In the genomic region with DNA sequence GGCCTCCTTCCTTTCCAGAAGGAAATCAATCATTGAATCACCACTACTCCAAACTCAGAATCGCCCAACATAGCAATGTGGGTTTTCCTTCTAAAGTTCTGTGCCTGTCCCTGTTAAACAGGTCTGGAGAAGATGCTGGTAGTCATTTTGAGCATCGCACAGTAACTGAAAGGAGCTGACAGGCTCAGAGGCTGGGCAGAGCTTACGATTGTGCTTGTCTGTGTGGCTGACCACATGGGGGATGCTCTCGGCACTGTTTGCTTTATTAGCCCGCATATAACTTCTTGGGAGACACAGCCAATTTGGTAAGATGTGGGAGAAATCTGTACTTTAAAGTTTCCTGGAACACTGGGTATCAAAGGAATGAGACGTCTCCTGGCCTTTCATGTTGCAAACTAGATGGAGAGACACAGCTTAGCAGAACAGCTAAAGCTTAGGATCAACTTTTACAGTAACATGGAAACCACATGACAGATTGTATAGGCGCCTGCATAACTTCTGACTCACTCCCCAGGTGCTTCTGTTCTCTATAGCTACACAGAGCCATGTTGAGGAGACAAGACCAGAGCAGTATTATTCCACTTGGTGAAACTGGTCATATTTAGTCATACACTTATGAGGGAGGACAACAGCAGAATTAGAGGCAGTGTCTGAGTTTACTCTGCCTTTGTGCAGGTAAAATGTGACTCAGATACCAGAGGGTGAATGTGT, we compare ENCODE assay signal across 17 cellular contexts.
DNase-seq lines count a peak whose midpoint lies in the region; ATAC-seq, FAIRE-seq and TF ChIP-seq lines count a peak whose summit lies in the region.
"Had no signal": no experiment of that assay in that cellular context is flagged by ENCODE, and none has a peak within 500 bp of the region (broad histone marks: within the 10 kb centered on the region; RNA-seq: fewer than 3 reads in every experiment).

No MANE protein-coding gene starts in this region.

- peaks cover 7% of the 10 kb centered on the region for H3K4me1 Mint-ChIP-seq in activated CD8-positive, alpha-beta memory T cell treated with anti-CD3 and anti-CD28 coated beads, Interleukin-2, amount 10 ng/mL, durations not matched to agents 7 days and 5 days
- peaks cover 28% of the 10 kb centered on the region for H3K4me1 Mint-ChIP-seq in T-helper 17 cell

- H3K27ac Mint-ChIP-seq in activated CD8-positive, alpha-beta memory T cell treated with anti-CD3 and anti-CD28 coated beads, Interleukin-2, amount 10 ng/mL, durations not matched to agents 7 days and 5 days = no peak overlapping the region
- H3K27ac Mint-ChIP-seq in T-helper 17 cell = peak overlapping the region; percentile 1
- H3K27ac Mint-ChIP-seq: GM23338, neural progenitor cell had no signal

- intact Hi-C loops in sciatic nerve (cut with DNase I) = no loop called here

- no peak overlapping the region for H3K4me3 ChIP-seq in keratinocyte (ENCODE audit: control insufficient read depth in 2 of 3, extremely low read depth in 1 of 3, insufficient read depth in 2 of 3, low read depth in 1 of 3, low read length in 3 of 3)
- H3K4me3 ChIP-seq: GM23338, neural progenitor cell, testis had no signal

- no peak for DNase-seq in activated CD8-positive, alpha-beta memory T cell treated with anti-CD3 and anti-CD28 coated beads, Interleukin-2, amount 10 ng/mL, durations not matched to agents 7 days and 5 days
- no peak for DNase-seq in activated CD8-positive, alpha-beta memory T cell treated with anti-CD3 and anti-CD28 coated beads for 24 hours
- peak; percentile 33 for DNase-seq in Daoy (ENCODE audit: low read depth)
- no peak for DNase-seq in T-helper 17 cell
- peak; percentile 57 for DNase-seq in keratinocyte (ENCODE audit: low read depth, low spot score)
- no peak for DNase-seq in sciatic nerve (ENCODE audit: low spot score)
- DNase-seq in NCI-H1092 treated with DMSO at 0.1 percent for 48 hours (lab: John Stamatoyannopoulos, UW) = no peak
- DNase-seq: activated CD4-positive, alpha-beta T cell treated with anti-CD3 and anti-CD28 coated beads, Interleukin-2, amount 50 U/mL, for 48 hours; Karpas-422; kidney; NCI-H146; OCI-M1; testis had no signal

- CTCF ChIA-PET in activated CD8-positive, alpha-beta memory T cell treated with anti-CD3 and anti-CD28 coated beads, Interleukin-2, amount 10 ng/mL, durations not matched to agents 7 days and 5 days (lab: Charles Lee) = interaction anchor here (0.9 to 1.8 kb wide), 5 partner anchors 11 to 269 kb away, joined by 3 to 5 read pairs (median 3); no protein-coding TSS in a partner anchor

- H4K20me1 ChIP-seq in keratinocyte (ENCODE audit: control insufficient read depth, extremely low read depth, insufficient read depth, low read length) = no peaks in the 10 kb centered on the region

- peaks cover 8% of the 10 kb centered on the region for H3K4me1 ChIP-seq in keratinocyte (ENCODE audit: control insufficient read depth, extremely low read depth, insufficient read depth, low read length)
- H3K4me1 ChIP-seq: testis had no signal

- no peak overlapping the region for H3K4me3 Mint-ChIP-seq in activated CD8-positive, alpha-beta memory T cell treated with anti-CD3 and anti-CD28 coated beads, Interleukin-2, amount 10 ng/mL, durations not matched to agents 7 days and 5 days
- H3K4me3 Mint-ChIP-seq in T-helper 17 cell = peak overlapping the region; percentile 67
- H3K4me3 Mint-ChIP-seq: GM23338, neural progenitor cell had no signal

- no peak overlapping the region for H3K27ac ChIP-seq in keratinocyte (ENCODE audit: control insufficient read depth, insufficient read depth, low read length)
- H3K27ac ChIP-seq: neural progenitor cell, testis had no signal

- H3K27me3 ChIP-seq in keratinocyte (ENCODE audit: control insufficient read depth, extremely low read depth, insufficient read depth, low read length) = no peaks in the 10 kb centered on the region
- H3K27me3 ChIP-seq: neural progenitor cell, testis had no signal

- H3K9me3 Mint-ChIP-seq in activated CD8-positive, alpha-beta memory T cell treated with anti-CD3 and anti-CD28 coated beads, Interleukin-2, amount 10 ng/mL, durations not matched to agents 7 days and 5 days (ENCODE audit: low read depth) = no peaks in the 10 kb centered on the region
- H3K9me3 Mint-ChIP-seq: GM23338 had no signal

- H3K4me2 ChIP-seq in keratinocyte (ENCODE audit: control insufficient read depth, extremely low read depth, insufficient read depth, low read depth, low read length) = peak overlapping the region; percentile 12
- H3K4me2 ChIP-seq: GM23338, neural progenitor cell had no signal

- dilution Hi-C loops in keratinocyte (cut with MboI; ENCODE audit: extremely low pct_ligation_motif_present, low sequenced_read_pairs) = no loop called here

- peak; percentile 64 for FAIRE-seq in keratinocyte (lab: Jason Lieb, UNC)
- FAIRE-seq: G401.6, kidney had no signal

- no peaks in the 10 kb centered on the region for H3K79me2 ChIP-seq in keratinocyte (ENCODE audit: control insufficient read depth, insufficient read depth, low read length)

- TF ChIP-seq CTCF in keratinocyte (optimal IDR thresholded peaks at IDR 0.05 in 1 of 3, IDR thresholded peaks at IDR 0.05 in 1 of 3, conservative IDR thresholded peaks at IDR 0.05 in 1 of 3; ENCODE audit: extremely low read depth in 1 of 3, insufficient read depth in 2 of 3, low read length in 3 of 3) = no peak

- H3K9me3 ChIP-seq in T-helper 17 cell (ENCODE audit: control insufficient read depth, low read length, poor library complexity, severe bottlenecking) (no peaks in the 10 kb centered on the region), keratinocyte (ENCODE audit: control insufficient read depth, low read depth, low read length) (no peaks in the 10 kb centered on the region)
- H3K9me3 ChIP-seq: testis had no signal

- peaks cover 17% of the 10 kb centered on the region for H3K27me3 Mint-ChIP-seq in activated CD8-positive, alpha-beta memory T cell treated with anti-CD3 and anti-CD28 coated beads, Interleukin-2, amount 10 ng/mL, durations not matched to agents 7 days and 5 days
- H3K27me3 Mint-ChIP-seq in T-helper 17 cell = no peaks in the 10 kb centered on the region

- peak; percentile 61 for ATAC-seq in activated CD8-positive, alpha-beta memory T cell treated with anti-CD3 and anti-CD28 coated beads, Interleukin-2, amount 10 ng/mL, durations not matched to agents 7 days and 5 days
- ATAC-seq in T-helper 17 cell = peak; percentile 72
- no peak for ATAC-seq in HG03439 (IDR thresholded peaks at IDR 0.05; ENCODE audit: unreplicated experiment)
- no peak for ATAC-seq in sciatic nerve
- ATAC-seq: GM23338 had no signal

- H3K36me3 Mint-ChIP-seq in activated CD8-positive, alpha-beta memory T cell treated with anti-CD3 and anti-CD28 coated beads, Interleukin-2, amount 10 ng/mL, durations not matched to agents 7 days and 5 days = peaks cover 1% of the 10 kb centered on the region
- H3K36me3 Mint-ChIP-seq in T-helper 17 cell (ENCODE audit: low read depth) = no peaks in the 10 kb centered on the region
- H3K36me3 Mint-ChIP-seq: neural progenitor cell had no signal

- H2AFZ ChIP-seq in keratinocyte (ENCODE audit: control insufficient read depth, low read length) = peak overlapping the region; percentile 24
- H2AFZ ChIP-seq: GM23338, neural progenitor cell had no signal

- H3K36me3 ChIP-seq in keratinocyte (ENCODE audit: control insufficient read depth in 2 of 2, extremely low read depth in 1 of 2, insufficient read depth in 2 of 2, low read length in 2 of 2) = no peaks in the 10 kb centered on the region
- H3K36me3 ChIP-seq: neural progenitor cell had no signal

- H3K9ac ChIP-seq in keratinocyte (ENCODE audit: control insufficient read depth, extremely low read depth, insufficient read depth, low read length) = no peak overlapping the region
- H3K9ac ChIP-seq: neural progenitor cell had no signal

- H3K9me1 ChIP-seq in keratinocyte (ENCODE audit: control insufficient read depth, extremely low read depth, insufficient read depth, low read length) = no peaks in the 10 kb centered on the region

Comparison
In these comparisons a context has a peak if more than half of its experiments do, and no peak if none do; other contexts are left out.
1. ATAC-seq: peak in activated CD8-positive, alpha-beta memory T cell treated with anti-CD3 and anti-CD28 coated beads, Interleukin-2, amount 10 ng/mL, durations not matched to agents 7 days and 5 days (single experiment) and T-helper 17 cell (single experiment); none in HG03439 (single experiment) and sciatic nerve (single experiment).
2. DNase-seq: peak in Daoy (single experiment) and keratinocyte (single experiment); none in activated CD8-positive, alpha-beta memory T cell treated with anti-CD3 and anti-CD28 coated beads, Interleukin-2, amount 10 ng/mL, durations not matched to agents 7 days and 5 days (single experiment), activated CD8-positive, alpha-beta memory T cell treated with anti-CD3 and anti-CD28 coated beads for 24 hours (single experiment), T-helper 17 cell (0 of 3), sciatic nerve (single experiment) and NCI-H1092 treated with DMSO at 0.1 percent for 48 hours (single experiment).